ENCODE assay signal across 9 cellular contexts in the genomic region with DNA sequence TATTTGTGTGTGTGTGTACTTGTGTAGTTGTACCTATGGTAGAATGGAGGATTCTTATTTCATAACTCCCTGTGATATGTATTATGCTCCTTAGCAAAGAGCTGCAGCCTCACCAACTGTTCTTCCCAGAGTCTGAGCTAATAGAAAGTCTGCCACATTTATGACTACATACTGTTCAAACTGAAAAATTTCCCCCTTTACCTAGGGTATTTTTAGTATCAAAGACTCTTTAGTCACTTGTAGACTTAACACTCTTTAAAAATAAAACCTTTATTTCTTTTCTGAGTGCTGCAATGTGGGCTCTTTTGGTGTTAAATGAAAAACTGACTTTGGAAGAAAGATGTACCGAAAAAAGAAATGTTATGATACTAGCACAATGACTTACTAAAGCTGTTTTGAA. TPM values are rescaled to one million over a fixed set of nuclear protein-coding genes. Genes with fewer than 3 reads are reported as not detected.
"Had no signal": no experiment of that assay in that cellular context is flagged by ENCODE, and none has a peak within 500 bp of the region (broad histone marks: within the 10 kb centered on the region; RNA-seq: fewer than 3 reads in every experiment).

No MANE protein-coding gene starts in this region.

- H3K27ac ChIP-seq: GM23248, HL-60 had no signal

- H3K9ac ChIP-seq: GM23248 had no signal

- DNase-seq: GM23248, GOT3, H9, HCEC 1CT, HFFc6 had no signal

- H2AFZ ChIP-seq: GM23248 had no signal

- H3K4me3 ChIP-seq: GM23248 had no signal

- FAIRE-seq: H54, HepG2 had no signal

RNA-seq across cellular contexts. Expression of a gene that starts 39.6 kb away (rescaled TPM):
- total RNA-seq: GM23248, HFFc6 had no signal
- polyA plus RNA-seq: GM23248, IgD-negative memory B cell had no signal
